ENCODE assay signal across 11 cellular contexts in the genomic region with DNA sequence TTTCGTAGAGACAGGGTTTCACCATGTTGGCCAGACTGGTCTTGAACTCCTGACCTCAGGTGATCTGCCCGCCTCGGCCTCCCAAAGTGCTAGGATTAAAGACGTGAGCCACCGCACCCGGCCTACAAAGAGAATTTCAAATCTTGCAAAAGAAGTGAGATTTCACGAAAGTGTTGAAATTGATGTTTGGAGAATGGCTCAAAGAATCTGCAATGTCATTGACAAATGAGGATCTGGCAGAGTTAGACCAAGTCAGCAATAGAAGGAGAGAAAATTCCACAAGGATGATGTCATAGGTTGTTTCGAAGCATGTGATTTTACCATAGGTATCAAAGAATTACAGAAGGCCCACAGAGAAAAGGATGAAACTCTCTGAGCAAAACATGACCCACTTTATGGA.
DNase-seq lines count a peak whose midpoint lies in the region; ATAC-seq, FAIRE-seq and TF ChIP-seq lines count a peak whose summit lies in the region.
"Had no signal": no experiment of that assay in that cellular context is flagged by ENCODE, and none has a peak within 500 bp of the region (broad histone marks: within the 10 kb centered on the region; RNA-seq: fewer than 3 reads in every experiment).

No MANE protein-coding gene starts in this region.

- H3K4me2 ChIP-seq in trophoblast cell (ENCODE audit: low read length): no peak overlapping the region

- H3K4me3 ChIP-seq in fibroblast of mammary gland (ENCODE audit: control insufficient read depth, low read depth, low read length) (no peak overlapping the region), trophoblast cell (ENCODE audit: low read depth, low read length) (no peak overlapping the region), ascending aorta (no peak overlapping the region)

- no peak overlapping the region for H3K18ac ChIP-seq in trophoblast cell (ENCODE audit: low read length)

- H3K27me3 ChIP-seq in trophoblast cell (ENCODE audit: insufficient read depth, low read length): no peaks in the 10 kb centered on the region
- H3K27me3 ChIP-seq in ascending aorta: no peaks in the 10 kb centered on the region

- H3K27ac ChIP-seq in trophoblast cell (ENCODE audit: low read depth, low read length): no peak overlapping the region
- no peak overlapping the region for H3K27ac ChIP-seq in ascending aorta

- H4K91ac ChIP-seq in trophoblast cell (ENCODE audit: low read depth, low read length): no peak overlapping the region

- no peak overlapping the region for H4K8ac ChIP-seq in trophoblast cell (ENCODE audit: low read depth, low read length)

- H3K4ac ChIP-seq in trophoblast cell (ENCODE audit: low read depth, low read length): no peak overlapping the region

- H4K12ac ChIP-seq in trophoblast cell (ENCODE audit: low read depth, low read length): no peak overlapping the region

- H2BK120ac ChIP-seq in trophoblast cell (ENCODE audit: insufficient read depth, low read length, poor library complexity): no peak overlapping the region

- no peak overlapping the region for H2AK5ac ChIP-seq in trophoblast cell (ENCODE audit: low read length)

- no peak overlapping the region for H3K23ac ChIP-seq in trophoblast cell (ENCODE audit: low read length)

- peaks cover 3 to 8% of the 10 kb centered on the region in 2 experiments for H3K4me1 ChIP-seq in trophoblast cell (ENCODE audit: control insufficient read depth in 1 of 2, insufficient read depth in 2 of 2, low read length in 2 of 2)
- H3K4me1 ChIP-seq in ascending aorta: peaks cover 0 to 5% of the 10 kb centered on the region in 2 donors

- intact Hi-C loops in ascending aorta (cut with DNase I): no loop called here

- no peak overlapping the region for H3K9ac ChIP-seq in trophoblast cell (ENCODE audit: low read length)

- H3K14ac ChIP-seq in trophoblast cell (ENCODE audit: low read length): no peak overlapping the region

- TF ChIP-seq CTCF in fibroblast of mammary gland (conservative IDR thresholded peaks at IDR 0.05; ENCODE audit: control insufficient read depth, insufficient read depth, low read depth, low read length) (no peak), ascending aorta (IDR thresholded peaks at IDR 0.05) (no peak)

- no peaks in the 10 kb centered on the region for H3K79me1 ChIP-seq in trophoblast cell (ENCODE audit: low read length)

- no peak overlapping the region for H2AFZ ChIP-seq in trophoblast cell (ENCODE audit: insufficient read depth, low read length, poor library complexity)

- no CpG with 5 or more reads among the region's 8 CpGs for whole genome bisulfite sequencing in trophoblast cell (ENCODE audit: extremely low coverage, insufficient coverage, insufficient read length)

- H3K79me2 ChIP-seq in trophoblast cell (ENCODE audit: control insufficient read depth, insufficient read depth, low read length, poor library complexity): no peaks in the 10 kb centered on the region

- H3K36me3 ChIP-seq in trophoblast cell (ENCODE audit: control insufficient read depth in 1 of 2, insufficient read depth in 2 of 2, low read length in 2 of 2): no peaks in the 10 kb centered on the region
- H3K36me3 ChIP-seq in ascending aorta: no peaks in the 10 kb centered on the region

- peak; percentile 10 for DNase-seq in H54 (ENCODE audit: insufficient read length, low spot score)
- peak; percentile 34 for DNase-seq in RPMI7951 (ENCODE audit: low read depth)
- DNase-seq in fibroblast of mammary gland (ENCODE audit: low read depth): peak; percentile 37
- DNase-seq in trophoblast cell: peak; percentile 36 to 74
- DNase-seq in ascending aorta (ENCODE audit: low spot score in 2 of 2): no peak
- DNase-seq in medulla oblongata (ENCODE audit: extremely low spot score): no peak
- DNase-seq: activated CD4-positive, alpha-beta T cell treated with anti-CD3 and anti-CD28 coated beads for 1 hour; stimulated activated CD4-positive, alpha-beta T cell treated with anti-CD3 and anti-CD28 coated beads, Interleukin-4, amount 100 ng/mL, for 24 hours had no signal

- no peak overlapping the region for H2BK12ac ChIP-seq in trophoblast cell (ENCODE audit: low read length)

- H3K9me3 ChIP-seq in trophoblast cell (ENCODE audit: insufficient read depth, low read depth, low read length) (peaks cover 3% of the 10 kb centered on the region), ascending aorta (no peaks in the 10 kb centered on the region)

- H2BK5ac ChIP-seq in trophoblast cell (ENCODE audit: low read depth, low read length, poor library complexity): no peak overlapping the region

- no peak for TF ChIP-seq POLR2A in H54 (IDR thresholded peaks at IDR 0.05; ENCODE audit: low read depth, low read length)

- no peak for ATAC-seq in GM21367 (IDR thresholded peaks at IDR 0.05; ENCODE audit: unreplicated experiment)
- ATAC-seq in HG03025 (IDR thresholded peaks at IDR 0.05; ENCODE audit: low FRiP score, unreplicated experiment): no peak
- ATAC-seq: Right ventricle myocardium inferior had no signal

- peak; percentile 71 for FAIRE-seq in H54 (lab: Jason Lieb, UNC)

Comparison
In these comparisons a context has a peak if more than half of its experiments do, and no peak if none do; other contexts are left out.
1. DNase-seq: peak in H54 (single experiment), RPMI7951 (single experiment), fibroblast of mammary gland (single experiment) and trophoblast cell (2 of 2); none in ascending aorta (0 of 2) and medulla oblongata (single experiment).